In genomic region chr11:122179966-122180365, GRCh38 we compare ENCODE assay signal across 16 cellular contexts.
DNase-seq lines count a peak whose midpoint lies in the region; ATAC-seq and TF ChIP-seq lines count a peak whose summit lies in the region.
"Had no signal": no experiment of that assay in that cellular context is flagged by ENCODE, and none has a peak within 500 bp of the region (broad histone marks: within the 10 kb centered on the region; RNA-seq: fewer than 3 reads in every experiment).

No MANE protein-coding gene starts in this region.

- peak overlapping the region; percentile 94 for H3K9ac ChIP-seq in IMR-90 (ENCODE audit: low read depth, low read length)
- peak overlapping the region; percentile 94 for H3K9ac ChIP-seq in mesenchymal stem cell (ENCODE audit: low read length)

- peaks cover 4% of the 10 kb centered on the region for H3K9me3 ChIP-seq in IMR-90 (ENCODE audit: control insufficient read depth, insufficient read depth, low read length)
- peaks cover 5% of the 10 kb centered on the region for H3K9me3 ChIP-seq in mesenchymal stem cell (ENCODE audit: control insufficient read depth, low read length)
- no peaks in the 10 kb centered on the region for H3K9me3 ChIP-seq in uterus
- H3K9me3 ChIP-seq: spleen had no signal

- TF ChIP-seq CTCF in IMR-90 (conservative IDR thresholded peaks at IDR 0.05; ENCODE audit: low read depth, low read length), result no peak
- no peak for TF ChIP-seq CTCF in chondrocyte (IDR thresholded peaks at IDR 0.05)
- no peak for TF ChIP-seq CTCF in uterus (IDR thresholded peaks at IDR 0.05)

- in situ Hi-C loops in IMR-90 (cut with MboI; ENCODE audit: low sequenced_read_pairs), result loop anchor here (25.0 kb wide), 1 partner anchor 1007 kb away; the partner anchor contains the start of gene CLMP

- ATAC-seq in IMR-90 (ENCODE audit: low read depth), result no peak
- no peak for ATAC-seq in activated CD8-positive, alpha-beta T cell treated with anti-CD3 and anti-CD28 coated beads, Interleukin-2, amount 10 ng/mL, durations not matched to agents 7 days and 5 days
- ATAC-seq: activated CD4-positive, CD25-positive, alpha-beta regulatory T cell treated with anti-CD3 and anti-CD28 coated beads, Interleukin-2, amount 50 U/mL, for 24 hours; GM12878 had no signal

- intact Hi-C loops in IMR-90 (cut with micrococcal nuclease), result loop anchor here (1.0 to 2.0 kb wide), 2 partner anchors 17 to 81 kb away; no protein-coding TSS in a partner anchor
- intact Hi-C loops in uterus (cut with DNase I; ENCODE audit: low total_unique reads), result no loop called here

- BruUV-seq in IMR-90 (replicated peaks; lab: Mats Ljungman, UMichigan), result TSS peak; percentile 81

- H3K18ac ChIP-seq in IMR-90 (ENCODE audit: low read depth, low read length), result peak overlapping the region; percentile 89
- H3K18ac ChIP-seq in mesenchymal stem cell (ENCODE audit: low read depth in 1 of 2, low read length in 2 of 2), result peak overlapping the region in 1 of 2 experiments; percentile 28

- H2BK20ac ChIP-seq in IMR-90 (ENCODE audit: low read depth, low read length), result peak overlapping the region; percentile 65

- H3K27me3 ChIP-seq in IMR-90 (ENCODE audit: control insufficient read depth, insufficient read depth, low read length) (no peaks in the 10 kb centered on the region), mesenchymal stem cell (ENCODE audit: control insufficient read depth in 1 of 2, insufficient read depth in 1 of 2, low read length in 2 of 2) (no peaks in the 10 kb centered on the region), uterus (no peaks in the 10 kb centered on the region)
- H3K27me3 ChIP-seq: spleen had no signal

- H3K9me3 Mint-ChIP-seq in chondrocyte (ENCODE audit: low read depth), result no peaks in the 10 kb centered on the region
- no peaks in the 10 kb centered on the region for H3K9me3 Mint-ChIP-seq in activated CD8-positive, alpha-beta T cell treated with anti-CD3 and anti-CD28 coated beads, Interleukin-2, amount 10 ng/mL, durations not matched to agents 7 days and 5 days (ENCODE audit: insufficient read depth)
- H3K9me3 Mint-ChIP-seq: activated naive CD4-positive, alpha-beta T cell treated with anti-CD3 and anti-CD28 coated beads, Interleukin-2, amount 10 ng/mL, durations not matched to agents 7 days and 5 days had no signal

- CTCF ChIA-PET in IMR-90 (lab: Yijun Ruan, JAX), result interaction anchor here (0.5 to 1.0 kb wide), 6 partner anchors 9 to 492 kb away, joined by 3 to 7 read pairs (median 4); no protein-coding TSS in a partner anchor
- CTCF ChIA-PET in activated CD8-positive, alpha-beta T cell treated with anti-CD3 and anti-CD28 coated beads, Interleukin-2, amount 10 ng/mL, durations not matched to agents 7 days and 5 days (lab: Charles Lee), result no interaction called here

- peak overlapping the region; percentile 94 for H3K27ac Mint-ChIP-seq in chondrocyte (ENCODE audit: unreplicated experiment)
- H3K27ac Mint-ChIP-seq in activated CD8-positive, alpha-beta T cell treated with anti-CD3 and anti-CD28 coated beads, Interleukin-2, amount 10 ng/mL, durations not matched to agents 7 days and 5 days, result no peak overlapping the region
- H3K27ac Mint-ChIP-seq: activated naive CD4-positive, alpha-beta T cell treated with anti-CD3 and anti-CD28 coated beads, Interleukin-2, amount 10 ng/mL, durations not matched to agents 7 days and 5 days; CD8-positive, alpha-beta memory T cell had no signal

- no peak for TF ChIP-seq RAD21 in IMR-90 (IDR thresholded peaks at IDR 0.05; ENCODE audit: low read length)

- peaks cover 37% of the 10 kb centered on the region for H3K36me3 ChIP-seq in IMR-90 (ENCODE audit: control insufficient read depth, insufficient read depth, low read length)
- H3K36me3 ChIP-seq in mesenchymal stem cell (ENCODE audit: control insufficient read depth in 1 of 2, insufficient read depth in 2 of 2, low read depth in 1 of 2, low read length in 2 of 2), result peaks cover 0 to 45% of the 10 kb centered on the region in 2 experiments
- no peaks in the 10 kb centered on the region for H3K36me3 ChIP-seq in uterus
- H3K36me3 ChIP-seq: spleen had no signal

- H3K4me2 ChIP-seq in IMR-90 (ENCODE audit: low read depth, low read length), result peak overlapping the region; percentile 87
- peak overlapping the region; percentile 26 for H3K4me2 ChIP-seq in mesenchymal stem cell (ENCODE audit: low read length, poor library complexity, severe bottlenecking)

- no peak for DNase-seq in IMR-90
- DNase-seq in chondrocyte (ENCODE audit: low spot score), result no peak
- DNase-seq in mesenchymal stem cell, result peak; percentile 40
- no peak for DNase-seq in uterus
- no peak for DNase-seq in activated CD8-positive, alpha-beta T cell treated with anti-CD3 and anti-CD28 coated beads, Interleukin-2, amount 10 ng/mL, durations not matched to agents 7 days and 5 days
- no peak for DNase-seq in NCI-H2029 treated with DMSO at 0.1 percent for 48 hours (lab: John Stamatoyannopoulos, UW)
- no peak for DNase-seq in Kasumi-1 (lab: John Stamatoyannopoulos, UW)
- DNase-seq: activated naive CD4-positive, alpha-beta T cell treated with anti-CD3 and anti-CD28 coated beads, Interleukin-2, amount 10 ng/mL, durations not matched to agents 7 days and 5 days; CD8-positive, alpha-beta memory T cell; NCI-H2081 treated with DMSO at 0.1 percent for 48 hours; NCI-H526; spleen; T-helper 1 cell had no signal

- H3K4ac ChIP-seq in IMR-90 (ENCODE audit: low read depth, low read length) (peak overlapping the region; percentile 92), mesenchymal stem cell (ENCODE audit: low read depth in 1 of 2, low read length in 2 of 2) (no peak overlapping the region)

- peak overlapping the region; percentile 18; the same call in 1 of the 2 replicates for H2AK5ac ChIP-seq in IMR-90 (ENCODE audit: low read depth, low read length)
- no peak overlapping the region for H2AK5ac ChIP-seq in mesenchymal stem cell (ENCODE audit: low read length, severe bottlenecking)

- H3K56ac ChIP-seq in IMR-90 (ENCODE audit: extremely low read depth, insufficient read depth, low read length), result peak overlapping the region; percentile 100

- H4K91ac ChIP-seq in IMR-90 (ENCODE audit: insufficient read depth, low read depth, low read length) (peak overlapping the region; percentile 97), mesenchymal stem cell (ENCODE audit: low read length) (no peak overlapping the region)

- POLR2A ChIA-PET in IMR-90 (lab: Charles Lee; ENCODE audit: unreplicated experiment), result interaction anchor here (0.6 to 4.0 kb wide), 12 partner anchors 10 to 82 kb away, joined by 3 to 22 read pairs (median 5); no protein-coding TSS in a partner anchor
- POLR2A ChIA-PET in activated CD8-positive, alpha-beta T cell treated with anti-CD3 and anti-CD28 coated beads, Interleukin-2, amount 10 ng/mL, durations not matched to agents 7 days and 5 days (lab: Charles Lee), result no interaction called here

- H3K4me3 Mint-ChIP-seq in chondrocyte (ENCODE audit: unreplicated experiment), result peak overlapping the region; percentile 62
- H3K4me3 Mint-ChIP-seq in activated CD8-positive, alpha-beta T cell treated with anti-CD3 and anti-CD28 coated beads, Interleukin-2, amount 10 ng/mL, durations not matched to agents 7 days and 5 days, result no peak overlapping the region
- H3K4me3 Mint-ChIP-seq: activated naive CD4-positive, alpha-beta T cell treated with anti-CD3 and anti-CD28 coated beads, Interleukin-2, amount 10 ng/mL, durations not matched to agents 7 days and 5 days; CD8-positive, alpha-beta memory T cell; central memory CD8-positive, alpha-beta T cell had no signal

- H2AK9ac ChIP-seq in IMR-90 (replicated peaks; ENCODE audit: low read depth, low read length, poor library complexity), result no peak overlapping the region

- H3K36me3 Mint-ChIP-seq in chondrocyte (ENCODE audit: low read depth), result peaks cover 3% of the 10 kb centered on the region
- H3K36me3 Mint-ChIP-seq in activated CD8-positive, alpha-beta T cell treated with anti-CD3 and anti-CD28 coated beads, Interleukin-2, amount 10 ng/mL, durations not matched to agents 7 days and 5 days (ENCODE audit: low read depth), result no peaks in the 10 kb centered on the region
- H3K36me3 Mint-ChIP-seq: activated naive CD4-positive, alpha-beta T cell treated with anti-CD3 and anti-CD28 coated beads, Interleukin-2, amount 10 ng/mL, durations not matched to agents 7 days and 5 days; CD8-positive, alpha-beta memory T cell had no signal

- H3K4me3 ChIP-seq in IMR-90 (ENCODE audit: insufficient read depth, low read depth, low read length) (peak overlapping the region; percentile 61), mesenchymal stem cell (ENCODE audit: insufficient read depth in 1 of 2, low read depth in 1 of 2, low read length in 2 of 2) (peak overlapping the region in 1 of 2 experiments; percentile 82), uterus (no peak overlapping the region)
- H3K4me3 ChIP-seq: GM12878, spleen had no signal

- WGBS in IMR-90 (ENCODE audit: extremely low coverage in 2 of 2, insufficient read length in 1 of 2), 2 experiments, result no CpG with 5 or more reads among the region's 6 CpGs
- WGBS in mesenchymal stem cell, result 21% methylated on average over 3 of the region's 6 CpGs

- H2AFZ ChIP-seq in IMR-90 (replicated peaks; ENCODE audit: low read length, poor library complexity) (no peak overlapping the region), mesenchymal stem cell (ENCODE audit: low read depth, low read length) (no peak overlapping the region)

- H3K27me3 Mint-ChIP-seq in chondrocyte (ENCODE audit: low read depth), result no peaks in the 10 kb centered on the region
- peaks cover 3% of the 10 kb centered on the region for H3K27me3 Mint-ChIP-seq in activated CD8-positive, alpha-beta T cell treated with anti-CD3 and anti-CD28 coated beads, Interleukin-2, amount 10 ng/mL, durations not matched to agents 7 days and 5 days (ENCODE audit: low read depth)
- H3K27me3 Mint-ChIP-seq: activated naive CD4-positive, alpha-beta T cell treated with anti-CD3 and anti-CD28 coated beads, Interleukin-2, amount 10 ng/mL, durations not matched to agents 7 days and 5 days had no signal

- peaks cover 72% of the 10 kb centered on the region for H3K4me1 Mint-ChIP-seq in chondrocyte (ENCODE audit: low read depth)
- H3K4me1 Mint-ChIP-seq in activated CD8-positive, alpha-beta T cell treated with anti-CD3 and anti-CD28 coated beads, Interleukin-2, amount 10 ng/mL, durations not matched to agents 7 days and 5 days (ENCODE audit: low read depth), result no peaks in the 10 kb centered on the region
- H3K4me1 Mint-ChIP-seq: activated naive CD4-positive, alpha-beta T cell treated with anti-CD3 and anti-CD28 coated beads, Interleukin-2, amount 10 ng/mL, durations not matched to agents 7 days and 5 days; CD8-positive, alpha-beta memory T cell; central memory CD8-positive, alpha-beta T cell had no signal

- peak overlapping the region; percentile 95 to 97 for H4K8ac ChIP-seq in IMR-90 (ENCODE audit: low read depth in 2 of 2, low read length in 2 of 2)
- no peak overlapping the region for H4K8ac ChIP-seq in mesenchymal stem cell (ENCODE audit: low read length)

- H2BK15ac ChIP-seq in IMR-90 (ENCODE audit: low read depth, low read length) (peak overlapping the region; percentile 84; the same call in 1 of the 3 replicates), mesenchymal stem cell (ENCODE audit: low read depth, poor library complexity, severe bottlenecking) (no peak overlapping the region)

- peaks cover 8% of the 10 kb centered on the region; the same call in 1 of the 2 replicates for H3K9me1 ChIP-seq in IMR-90 (ENCODE audit: insufficient read depth, low read length)

- no peak overlapping the region for H2BK12ac ChIP-seq in mesenchymal stem cell (ENCODE audit: low read length in 2 of 2)

- dilution Hi-C loops in IMR-90 (cut with HindIII; ENCODE audit: low sequenced_read_pairs, unreplicated experiment), result no loop called here

- peak overlapping the region; percentile 87 for H4K5ac ChIP-seq in IMR-90 (ENCODE audit: low read depth, low read length)

- H3K27ac ChIP-seq in IMR-90 (ENCODE audit: insufficient read depth, low read length), result peak overlapping the region; percentile 93
- peak overlapping the region; percentile 85 for H3K27ac ChIP-seq in mesenchymal stem cell (ENCODE audit: low read length, poor library complexity, severe bottlenecking)
- peak overlapping the region; percentile 62 to 65 for H3K27ac ChIP-seq in uterus
- H3K27ac ChIP-seq: spleen had no signal

- H3K14ac ChIP-seq in IMR-90 (replicated peaks; ENCODE audit: low read depth, low read length), result peak overlapping the region; percentile 94
- H3K14ac ChIP-seq in mesenchymal stem cell (ENCODE audit: low read length in 2 of 2), result peak overlapping the region in 1 of 2 experiments; percentile 64

- H4K20me1 ChIP-seq in IMR-90 (ENCODE audit: insufficient read depth, low read length), result no peaks in the 10 kb centered on the region

- H2BK120ac ChIP-seq in IMR-90 (ENCODE audit: low read depth, low read length), result peak overlapping the region; percentile 75
- no peak overlapping the region for H2BK120ac ChIP-seq in mesenchymal stem cell (ENCODE audit: low read depth, low read length)

- TF ChIP-seq POLR2A in IMR-90 (IDR thresholded peaks at IDR 0.05; ENCODE audit: low read depth, low read length), result no peak
- no peak for TF ChIP-seq POLR2A in uterus (IDR thresholded peaks at IDR 0.05)

- peaks cover under 1 to 17% of the 10 kb centered on the region in 2 experiments; a peak in 2 of 4 replicates for H3K79me1 ChIP-seq in IMR-90 (ENCODE audit: low read depth in 1 of 2, low read length in 2 of 2)
- peaks cover 3% of the 10 kb centered on the region for H3K79me1 ChIP-seq in mesenchymal stem cell (replicated peaks; ENCODE audit: low read length, poor library complexity, severe bottlenecking)

- H2BK5ac ChIP-seq in IMR-90 (ENCODE audit: low read depth, low read length, poor library complexity, severe bottlenecking) (peak overlapping the region; percentile 97), mesenchymal stem cell (ENCODE audit: low read depth, low read length, poor library complexity, severe bottlenecking) (peak overlapping the region; percentile 74)

- H3K4me1 ChIP-seq in IMR-90 (ENCODE audit: control insufficient read depth, insufficient read depth, low read length) (peaks cover 17% of the 10 kb centered on the region), mesenchymal stem cell (ENCODE audit: control insufficient read depth, insufficient read depth, low read depth, low read length) (peaks cover 5% of the 10 kb centered on the region), uterus (no peaks in the 10 kb centered on the region)
- H3K4me1 ChIP-seq: spleen had no signal

- H3K23ac ChIP-seq in IMR-90 (ENCODE audit: low read depth, low read length) (peak overlapping the region; percentile 89), mesenchymal stem cell (ENCODE audit: low read length in 2 of 2) (no peak overlapping the region)
